Comparison of ENCODE assay signal across 9 cellular contexts in genomic region chr13:60329221-60329983, GRCh38.
DNase-seq lines count a peak whose midpoint lies in the region; ATAC-seq, FAIRE-seq and TF ChIP-seq lines count a peak whose summit lies in the region.
"Had no signal": no experiment of that assay in that cellular context is flagged by ENCODE, and none has a peak within 500 bp of the region (broad histone marks: within the 10 kb centered on the region; RNA-seq: fewer than 3 reads in every experiment).

No MANE protein-coding gene starts in this region.

- no peak overlapping the region for H2BK5ac ChIP-seq in mesendoderm (ENCODE audit: low read length)

- no peaks in the 10 kb centered on the region for H4K20me1 ChIP-seq in astrocyte (ENCODE audit: insufficient read depth, low read length)

- H3K79me1 ChIP-seq in mesendoderm (ENCODE audit: low read length), result no peaks in the 10 kb centered on the region

- H3K18ac ChIP-seq in mesendoderm (ENCODE audit: low read length), result no peak overlapping the region

- no peak overlapping the region for H4K5ac ChIP-seq in mesendoderm (ENCODE audit: low read length)

- H3K36me3 ChIP-seq in astrocyte (ENCODE audit: insufficient read depth, low read length) (no peaks in the 10 kb centered on the region), mesendoderm (ENCODE audit: control insufficient read depth, insufficient read depth, low read length) (no peaks in the 10 kb centered on the region)
- H3K36me3 ChIP-seq: thoracic aorta had no signal

- H3K9me3 Mint-ChIP-seq in astrocyte (ENCODE audit: unreplicated experiment), result no peaks in the 10 kb centered on the region

- H3K79me2 ChIP-seq in astrocyte (ENCODE audit: insufficient read depth, low read length) (no peaks in the 10 kb centered on the region), mesendoderm (ENCODE audit: control insufficient read depth, insufficient read depth, low read length) (no peaks in the 10 kb centered on the region)

- H2BK15ac ChIP-seq in mesendoderm (replicated peaks; ENCODE audit: low read depth), result no peak overlapping the region

- no peak overlapping the region for H2AK5ac ChIP-seq in mesendoderm (ENCODE audit: low read length)

- H3K27ac Mint-ChIP-seq in astrocyte (ENCODE audit: unreplicated experiment), result no peak overlapping the region

- ATAC-seq in GM18868 (IDR thresholded peaks at IDR 0.05; ENCODE audit: unreplicated experiment) (peak; percentile 77), HG03097 (IDR thresholded peaks at IDR 0.05; ENCODE audit: low FRiP score, unreplicated experiment) (peak; percentile 63)

- no peak overlapping the region for H3K4me3 ChIP-seq in astrocyte (ENCODE audit: insufficient read depth, low read depth, low read length)
- no peak overlapping the region for H3K4me3 ChIP-seq in mesendoderm (ENCODE audit: low read length)
- H3K4me3 ChIP-seq: thoracic aorta had no signal

- H3K27me3 ChIP-seq in astrocyte (ENCODE audit: insufficient read depth, low read length), result no peaks in the 10 kb centered on the region
- no peaks in the 10 kb centered on the region for H3K27me3 ChIP-seq in mesendoderm (ENCODE audit: insufficient read depth, low read length, poor library complexity)

- no CpG with 5 or more reads among the region's 2 CpGs for WGBS in mesendoderm (ENCODE audit: extremely low coverage, insufficient coverage, low lambda C conversion rate)

- H3K4me1 ChIP-seq in astrocyte (ENCODE audit: insufficient read depth, low read length) (no peaks in the 10 kb centered on the region), mesendoderm (ENCODE audit: control insufficient read depth, low read depth, low read length) (peaks cover 5% of the 10 kb centered on the region)

- H3K36me3 Mint-ChIP-seq in astrocyte (ENCODE audit: low read depth, unreplicated experiment), result no peaks in the 10 kb centered on the region

- H3K27ac ChIP-seq in C4-2B, result no peak overlapping the region
- no peak overlapping the region for H3K27ac ChIP-seq in astrocyte (ENCODE audit: low read depth, low read length)
- no peak overlapping the region for H3K27ac ChIP-seq in mesendoderm (ENCODE audit: low read depth, low read length)
- H3K27ac ChIP-seq: thoracic aorta had no signal

- no peak overlapping the region for H3K56ac ChIP-seq in mesendoderm (ENCODE audit: low read length)

- no peak overlapping the region for H2BK120ac ChIP-seq in mesendoderm (ENCODE audit: low read depth, low read length)

- no peaks in the 10 kb centered on the region for H3K4me1 Mint-ChIP-seq in astrocyte (ENCODE audit: low read depth, unreplicated experiment)

- no peak overlapping the region for H3K4me3 Mint-ChIP-seq in astrocyte (ENCODE audit: unreplicated experiment)

- no peak overlapping the region for H3K9ac ChIP-seq in astrocyte (ENCODE audit: low read length)
- H3K9ac ChIP-seq in mesendoderm (ENCODE audit: low read length), result no peak overlapping the region

- H3K27me3 Mint-ChIP-seq in astrocyte (ENCODE audit: low read depth, unreplicated experiment), result peaks cover 3% of the 10 kb centered on the region

- no peak overlapping the region for H3K4me2 ChIP-seq in astrocyte (ENCODE audit: low read length)
- no peak overlapping the region for H3K4me2 ChIP-seq in mesendoderm (ENCODE audit: low read length)

- FAIRE-seq in astrocyte (lab: Jason Lieb, UNC), result no peak

- DNase-seq in NCI-H2227 treated with DMSO at 0.1 percent for 48 hours (lab: John Stamatoyannopoulos, UW), result peak; percentile 20
- DNase-seq in astrocyte (ENCODE audit: low read depth), result peak; percentile 14
- DNase-seq in mesendoderm, result peak; percentile 84
- no peak for DNase-seq in NCI-H2196 (lab: John Stamatoyannopoulos, UW; ENCODE audit: unreplicated experiment)
- DNase-seq in stimulated activated CD4-positive, alpha-beta T cell treated with anti-CD3 and anti-CD28 coated beads, Interleukin-4, amount 100 ng/mL, for 24 hours, result no peak

- H2AFZ ChIP-seq in astrocyte (ENCODE audit: low read depth, low read length), result no peak overlapping the region

- H3K9me3 ChIP-seq in astrocyte (ENCODE audit: insufficient read depth, low read depth, low read length), result no peaks in the 10 kb centered on the region
- H3K9me3 ChIP-seq: thoracic aorta had no signal

- H3K4ac ChIP-seq in mesendoderm (ENCODE audit: low read depth, low read length), result no peak overlapping the region

- no peak overlapping the region for H3K23ac ChIP-seq in mesendoderm (ENCODE audit: low read length)

- peak; percentile 72 for TF ChIP-seq CTCF in C4-2B (conservative IDR thresholded peaks at IDR 0.05)
- peak; percentile 36 for TF ChIP-seq CTCF in astrocyte (IDR thresholded peaks at IDR 0.05; ENCODE audit: insufficient read depth, low read depth, low read length)

- H4K8ac ChIP-seq in mesendoderm (ENCODE audit: low read depth, low read length), result no peak overlapping the region

Comparison
In these comparisons a context has a peak if more than half of its experiments do, and no peak if none do; other contexts are left out.
1. DNase-seq: peak in NCI-H2227 treated with DMSO at 0.1 percent for 48 hours (single experiment), astrocyte (single experiment) and mesendoderm (single experiment); none in NCI-H2196 (single experiment) and stimulated activated CD4-positive, alpha-beta T cell treated with anti-CD3 and anti-CD28 coated beads, Interleukin-4, amount 100 ng/mL, for 24 hours (single experiment).